ENCODE assay signal across 9 cellular contexts in the genomic region with DNA sequence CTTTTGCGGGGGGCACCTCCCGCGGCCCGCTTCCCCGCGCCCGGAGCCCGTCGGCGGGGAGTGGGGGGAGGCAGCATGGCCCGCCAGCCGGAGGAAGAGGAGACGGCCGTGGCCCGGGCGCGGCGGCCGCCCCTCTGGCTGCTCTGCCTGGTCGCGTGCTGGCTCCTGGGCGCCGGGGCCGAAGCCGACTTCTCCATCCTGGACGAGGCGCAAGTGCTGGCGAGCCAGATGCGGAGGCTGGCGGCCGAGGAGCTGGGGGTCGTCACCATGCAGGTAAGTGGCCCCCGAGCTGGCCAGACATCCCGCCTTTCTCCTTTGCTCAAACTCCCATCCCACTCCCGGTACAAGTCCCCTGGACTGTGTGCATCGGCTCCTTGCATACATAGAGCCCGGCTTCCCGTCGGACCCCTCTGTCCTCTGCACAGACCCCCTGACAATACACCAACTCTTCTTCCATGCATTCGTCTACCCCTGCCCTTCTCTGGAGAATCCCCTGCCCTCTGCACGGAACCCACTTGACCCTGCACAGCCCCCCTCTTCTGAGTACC. TPM values are rescaled to one million over a fixed set of nuclear protein-coding genes. Genes with fewer than 3 reads are reported as not detected.
DNase-seq lines count a peak whose midpoint lies in the region; ATAC-seq and TF ChIP-seq lines count a peak whose summit lies in the region.
"Had no signal": no experiment of that assay in that cellular context is flagged by ENCODE, and none has a peak within 500 bp of the region (broad histone marks: within the 10 kb centered on the region; RNA-seq: fewer than 3 reads in every experiment).

No MANE protein-coding gene starts in this region.

- H3K4me3 Mint-ChIP-seq in activated B cell treated with CpG ODN at 0.5 μM for 24 hours (peak overlapping the region; percentile 75), osteocyte (ENCODE audit: unreplicated experiment) (peak overlapping the region; percentile 88)

- DNase-seq in AG20443 (ENCODE audit: low spot score) (peak; percentile 71), activated B cell treated with CpG ODN at 0.5 μM for 24 hours (no peak), glomerular visceral epithelial cell (ENCODE audit: extremely low spot score) (peak; percentile 42), osteocyte (ENCODE audit: extremely low spot score, unreplicated experiment) (peak; percentile 86), DMS153 treated with DMSO at 0.1 percent for 48 hours (lab: John Stamatoyannopoulos, UW; ENCODE audit: unreplicated experiment) (no peak), NK-92 (lab: John Stamatoyannopoulos, UW; ENCODE audit: unreplicated experiment) (no peak)

- H3K9me3 Mint-ChIP-seq in activated B cell treated with CpG ODN at 0.5 μM for 24 hours (no peaks in the 10 kb centered on the region), osteocyte (ENCODE audit: unreplicated experiment) (no peaks in the 10 kb centered on the region)

- no peak for TF ChIP-seq CTCF in activated B cell treated with CpG ODN at 0.5 μM for 24 hours (IDR thresholded peaks at IDR 0.05)
- TF ChIP-seq CTCF in osteocyte (IDR thresholded peaks at IDR 0.05): no peak

- POLR2A ChIA-PET in activated B cell treated with CpG ODN at 0.5 μM for 24 hours (lab: Charles Lee): no interaction called here

- ATAC-seq in GM18858 (IDR thresholded peaks at IDR 0.05; ENCODE audit: unreplicated experiment): peak; percentile 10
- ATAC-seq in HG03432 (IDR thresholded peaks at IDR 0.05; ENCODE audit: unreplicated experiment): peak; percentile 34
- no peak for ATAC-seq in activated B cell treated with CpG ODN at 0.5 μM for 24 hours (ENCODE audit: low read depth)
- ATAC-seq: K562 had no signal

- intact Hi-C loops in activated B cell treated with CpG ODN at 0.5 μM for 24 hours (cut with micrococcal nuclease): no loop called here

- H3K4me1 Mint-ChIP-seq in activated B cell treated with CpG ODN at 0.5 μM for 24 hours (peaks cover 18% of the 10 kb centered on the region), osteocyte (ENCODE audit: unreplicated experiment) (peaks cover 25% of the 10 kb centered on the region)

- CTCF ChIA-PET in activated B cell treated with CpG ODN at 0.5 μM for 24 hours (lab: Charles Lee): no interaction called here

- H3K27me3 Mint-ChIP-seq in activated B cell treated with CpG ODN at 0.5 μM for 24 hours: peaks cover 38% of the 10 kb centered on the region
- peaks cover 15% of the 10 kb centered on the region for H3K27me3 Mint-ChIP-seq in osteocyte (ENCODE audit: unreplicated experiment)

- H3K36me3 Mint-ChIP-seq in activated B cell treated with CpG ODN at 0.5 μM for 24 hours (ENCODE audit: low read depth) (no peaks in the 10 kb centered on the region), osteocyte (ENCODE audit: unreplicated experiment) (no peaks in the 10 kb centered on the region)

- H3K27ac Mint-ChIP-seq in activated B cell treated with CpG ODN at 0.5 μM for 24 hours: no peak overlapping the region
- H3K27ac Mint-ChIP-seq in osteocyte (ENCODE audit: unreplicated experiment): peak overlapping the region; percentile 69

RNA-seq across cellular contexts. Expression of a gene that starts 0.8 kb away (rescaled TPM):
- total RNA-seq in activated B cell treated with CpG ODN at 0.5 μM for 24 hours (0.12 and 0.22 TPM in 2 replicates), osteocyte (5.5 TPM in 2 replicates)

Comparison
In these comparisons a context has a peak if more than half of its experiments do, and no peak if none do; other contexts are left out.
1. DNase-seq: peak in AG20443 (single experiment), glomerular visceral epithelial cell (single experiment) and osteocyte (single experiment); none in activated B cell treated with CpG ODN at 0.5 μM for 24 hours (single experiment), DMS153 treated with DMSO at 0.1 percent for 48 hours (single experiment) and NK-92 (single experiment).